19 cellular contexts compared by ENCODE assay signal in the genomic region with DNA sequence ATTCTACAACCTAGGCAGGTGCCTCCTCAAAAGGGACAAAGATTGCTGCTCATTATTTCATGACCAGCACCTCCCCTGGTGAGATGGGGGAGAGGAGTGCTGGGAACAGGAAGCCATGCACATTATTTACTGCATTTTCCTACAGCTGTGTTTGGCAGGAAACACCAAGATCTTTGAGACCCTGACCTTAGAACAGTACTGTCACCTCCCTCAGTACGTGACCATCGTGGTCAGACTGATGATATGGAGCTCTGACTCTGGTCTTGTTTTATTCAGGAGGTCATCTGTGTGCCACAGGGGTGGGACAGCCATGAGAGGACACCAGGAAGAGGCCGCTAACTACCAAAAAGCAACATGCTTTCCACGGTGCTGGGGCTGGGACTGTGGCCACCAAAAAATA. TPM values are rescaled to one million over a fixed set of nuclear protein-coding genes. Genes with fewer than 3 reads are reported as not detected.
DNase-seq lines count a peak whose midpoint lies in the region; ATAC-seq lines count a peak whose summit lies in the region.
"Had no signal": no experiment of that assay in that cellular context is flagged by ENCODE, and none has a peak within 500 bp of the region (broad histone marks: within the 10 kb centered on the region; RNA-seq: fewer than 3 reads in every experiment).

No MANE protein-coding gene starts in this region.

- H3K9me3 Mint-ChIP-seq in activated T-cell treated with anti-CD3 and anti-CD28 coated beads, Interleukin-2, amount 50 U/mL, for 24 hours: no peaks in the 10 kb centered on the region
- H3K9me3 Mint-ChIP-seq in stimulated activated effector memory CD8-positive, alpha-beta T cell treated with anti-CD3 and anti-CD28 coated beads, Interleukin-12 subunit alpha, Interleukin-12 subunit beta, amount 100 ng/mL, for 72 hours: no peaks in the 10 kb centered on the region

- H3K27ac Mint-ChIP-seq in activated T-cell treated with anti-CD3 and anti-CD28 coated beads, Interleukin-2, amount 50 U/mL, for 24 hours: peak overlapping the region; percentile 67
- peak overlapping the region; percentile 43 for H3K27ac Mint-ChIP-seq in stimulated activated effector memory CD8-positive, alpha-beta T cell treated with anti-CD3 and anti-CD28 coated beads, Interleukin-12 subunit alpha, Interleukin-12 subunit beta, amount 100 ng/mL, for 72 hours

- peak; percentile 50 for ATAC-seq in left lobe of liver
- ATAC-seq in stimulated activated effector memory CD8-positive, alpha-beta T cell treated with anti-CD3 and anti-CD28 coated beads, Interleukin-12 subunit alpha, Interleukin-12 subunit beta, amount 100 ng/mL, for 72 hours: no peak
- ATAC-seq in HG03095 (IDR thresholded peaks at IDR 0.05; ENCODE audit: unreplicated experiment): no peak
- ATAC-seq in GM18520 (IDR thresholded peaks at IDR 0.05; ENCODE audit: unreplicated experiment): no peak
- ATAC-seq: sciatic nerve had no signal

- DNase-seq in activated T-cell treated with anti-CD3 and anti-CD28 coated beads, Interleukin-2, amount 50 U/mL, for 24 hours: no peak
- no peak for DNase-seq in activated T-cell treated with anti-CD3 and anti-CD28 coated beads, Interleukin-2, amount 50 U/mL, for 48 hours
- DNase-seq in left lobe of liver (ENCODE audit: low spot score) (no peak), kidney tubule cell (ENCODE audit: low spot score) (no peak)
- DNase-seq in stimulated activated effector memory CD8-positive, alpha-beta T cell treated with anti-CD3 and anti-CD28 coated beads, Interleukin-12 subunit alpha, Interleukin-12 subunit beta, amount 100 ng/mL, for 72 hours (ENCODE audit: low spot score in 2 of 2): no peak
- DNase-seq: activated CD4-positive, alpha-beta T cell treated with anti-CD3 and anti-CD28 coated beads for 48 hours; activated naive CD4-positive, alpha-beta T cell treated with Interleukin-2 at 50 U/mL for 16 hours; cortex of kidney; kidney glomerular epithelial cell; NCI-H2171; NCI-H526; stomach; SW 1271 had no signal

- H3K27ac ChIP-seq in angular gyrus (ENCODE audit: low read depth, low read length): peak overlapping the region; percentile 79
- H3K27ac ChIP-seq: BLaER1, ovary, stomach had no signal

- peaks cover 98% of the 10 kb centered on the region for H3K36me3 Mint-ChIP-seq in activated T-cell treated with anti-CD3 and anti-CD28 coated beads, Interleukin-2, amount 50 U/mL, for 24 hours (ENCODE audit: low read depth)
- H3K36me3 Mint-ChIP-seq in stimulated activated effector memory CD8-positive, alpha-beta T cell treated with anti-CD3 and anti-CD28 coated beads, Interleukin-12 subunit alpha, Interleukin-12 subunit beta, amount 100 ng/mL, for 72 hours: peaks cover 100% of the 10 kb centered on the region

- peaks cover 19% of the 10 kb centered on the region for H3K4me1 Mint-ChIP-seq in activated T-cell treated with anti-CD3 and anti-CD28 coated beads, Interleukin-2, amount 50 U/mL, for 24 hours (ENCODE audit: low read depth)
- H3K4me1 Mint-ChIP-seq in stimulated activated effector memory CD8-positive, alpha-beta T cell treated with anti-CD3 and anti-CD28 coated beads, Interleukin-12 subunit alpha, Interleukin-12 subunit beta, amount 100 ng/mL, for 72 hours: peaks cover 5% of the 10 kb centered on the region

- no peak overlapping the region for H3K4me3 Mint-ChIP-seq in activated T-cell treated with anti-CD3 and anti-CD28 coated beads, Interleukin-2, amount 50 U/mL, for 24 hours
- no peak overlapping the region for H3K4me3 Mint-ChIP-seq in stimulated activated effector memory CD8-positive, alpha-beta T cell treated with anti-CD3 and anti-CD28 coated beads, Interleukin-12 subunit alpha, Interleukin-12 subunit beta, amount 100 ng/mL, for 72 hours

- H3K27me3 Mint-ChIP-seq in activated T-cell treated with anti-CD3 and anti-CD28 coated beads, Interleukin-2, amount 50 U/mL, for 24 hours: no peaks in the 10 kb centered on the region

RNA-seq across cellular contexts. Expression of a gene that starts 37.4 kb away (rescaled TPM):
- 76.1 TPM for total RNA-seq in left lobe of liver
